Comparison of ENCODE assay signal across 1 cellular context in genomic region chr15:75367913-75368688, GRCh38.
TF ChIP-seq lines count a peak whose summit lies in the region.

Gene MAN2C1 (minus strand): TSS chr15:75368607. CDS start chr15:75368583, 24 bp downstream.

TF ChIP-seq in HEK293, 187 proteins besides CTCF, POLR2A, EP300 and RAD21 (continued from another document and continues in another):
- TF ChIP-seq ZNF518A (tag by site-specific recombination; conservative IDR thresholded peaks at IDR 0.05; ENCODE audit: low read depth) (peak; percentile 66), ZNF394 (tag by site-specific recombination; IDR thresholded peaks at IDR 0.05; ENCODE audit: borderline replicate concordance) (peak; percentile 89), ZNF266 (tag by site-specific recombination; IDR thresholded peaks at IDR 0.05; ENCODE audit: low read depth) (0 out of 2 replicates have a peak, but pooled peaks have one; percentile 20), ZNF2 (tag by site-specific recombination; IDR thresholded peaks at IDR 0.05) (peak; percentile 97), ZNF10 (tag by site-specific recombination; IDR thresholded peaks at IDR 0.05) (no peak; the same call in none of the 2 replicates), ZNF426 (tag by site-specific recombination; IDR thresholded peaks at IDR 0.05) (no peak), ZNF248 (tag by site-specific recombination; IDR thresholded peaks at IDR 0.05) (no peak), ZIC2 (tag by site-specific recombination; IDR thresholded peaks at IDR 0.05) (peak; percentile 53), ZNF274 (IDR thresholded peaks at IDR 0.05; ENCODE audit: low read length) (no peak), ZNF274 (tag by site-specific recombination; IDR thresholded peaks at IDR 0.05; ENCODE audit: borderline replicate concordance) (no peak), FEZF1 (tag by site-specific recombination; IDR thresholded peaks at IDR 0.05) (peak; percentile 55), ZNF23 (tag by site-specific recombination; IDR thresholded peaks at IDR 0.05; ENCODE audit: borderline replicate concordance) (no peak), ZNF132 (tag by site-specific recombination; IDR thresholded peaks at IDR 0.05; ENCODE audit: borderline replicate concordance) (no peak), SCRT2 (tag by site-specific recombination; IDR thresholded peaks at IDR 0.05) (peak; percentile 51), ZNF548 (tag by site-specific recombination; IDR thresholded peaks at IDR 0.05) (0 out of 2 replicates have a peak, but pooled peaks have one; percentile 42), ZBTB49 (tag by site-specific recombination; IDR thresholded peaks at IDR 0.05; ENCODE audit: low read depth) (no peak), IKZF3 (tag by site-specific recombination; IDR thresholded peaks at IDR 0.05) (peak; percentile 90), SP2 (tag by site-specific recombination; IDR thresholded peaks at IDR 0.05) (peak; percentile 99), ZNF629 (tag by site-specific recombination; IDR thresholded peaks at IDR 0.05) (peak; percentile 80), ZNF677 (tag by site-specific recombination; IDR thresholded peaks at IDR 0.05) (peak; percentile 79), ZSCAN30 (tag by site-specific recombination; IDR thresholded peaks at IDR 0.05) (peak; percentile 98), ZBTB26 (tag by site-specific recombination; optimal IDR thresholded peaks at IDR 0.05) (peak; percentile 73), SP7 (tag by site-specific recombination; IDR thresholded peaks at IDR 0.05) (peak; percentile 93), ELK4 (IDR thresholded peaks at IDR 0.05; ENCODE audit: borderline replicate concordance, low read depth, low read length) (no peak; the same call in 1 of the 2 replicates), ZBTB20 (tag by site-specific recombination; IDR thresholded peaks at IDR 0.05) (peak; percentile 93), ZFP37 (tag by site-specific recombination; IDR thresholded peaks at IDR 0.05) (peak; percentile 100), ZNF560 (tag by site-specific recombination; IDR thresholded peaks at IDR 0.05; ENCODE audit: borderline replicate concordance) (no peak), OSR2 (tag by site-specific recombination; IDR thresholded peaks at IDR 0.05) (peak; percentile 85), PRDM6 (tag by site-specific recombination; IDR thresholded peaks at IDR 0.05) (no peak), ZNF660 (tag by site-specific recombination; IDR thresholded peaks at IDR 0.05) (peak; percentile 99), ZNF610 (tag by site-specific recombination; IDR thresholded peaks at IDR 0.05; ENCODE audit: borderline replicate concordance) (peak; percentile 92), ZNF302 (tag by site-specific recombination; IDR thresholded peaks at IDR 0.05; ENCODE audit: low read depth) (0 out of 2 replicates have a peak, but pooled peaks have one; percentile 32), ZBTB48 (tag by site-specific recombination; IDR thresholded peaks at IDR 0.05) (peak; percentile 72), SP3 (tag by site-specific recombination; IDR thresholded peaks at IDR 0.05) (peak; percentile 96), INSM2 (tag by site-specific recombination; IDR thresholded peaks at IDR 0.05) (peak; percentile 89), ZNF830 (tag by site-specific recombination; IDR thresholded peaks at IDR 0.05; ENCODE audit: low read depth) (no peak), ZNF707 (tag by site-specific recombination; IDR thresholded peaks at IDR 0.05) (0 out of 2 replicates have a peak, but pooled peaks have one; percentile 52), ZNF501 (tag by site-specific recombination; IDR thresholded peaks at IDR 0.05) (peak; percentile 99), ZNF184 (tag by site-specific recombination; IDR thresholded peaks at IDR 0.05) (peak; percentile 88), ZNF837 (tag by site-specific recombination; IDR thresholded peaks at IDR 0.05) (peak; percentile 94; the same call in 1 of the 2 replicates), ZNF140 (tag by site-specific recombination; IDR thresholded peaks at IDR 0.05) (no peak), ZNF777 (tag by site-specific recombination; IDR thresholded peaks at IDR 0.05; ENCODE audit: borderline replicate concordance) (peak; percentile 66; the same call in 1 of the 2 replicates), ZNF169 (tag by site-specific recombination; IDR thresholded peaks at IDR 0.05) (no peak), ZNF155 (tag by site-specific recombination; IDR thresholded peaks at IDR 0.05) (no peak), SETDB1 (IDR thresholded peaks at IDR 0.05; ENCODE audit: insufficient read length, low read length) (no peak), ZNF521 (tag by site-specific recombination; IDR thresholded peaks at IDR 0.05) (no peak), ZNF654 (tag by site-specific recombination; IDR thresholded peaks at IDR 0.05; ENCODE audit: low read depth) (peak; percentile 69), MZF1 (tag by site-specific recombination; IDR thresholded peaks at IDR 0.05; ENCODE audit: borderline replicate concordance) (peak; percentile 68; the same call in 1 of the 2 replicates), ZFP41 (tag by site-specific recombination; IDR thresholded peaks at IDR 0.05; ENCODE audit: borderline replicate concordance) (peak; percentile 94; the same call in 1 of the 2 replicates), ZNF623 (tag by site-specific recombination; IDR thresholded peaks at IDR 0.05) (peak; percentile 40), ZNF596 (tag by site-specific recombination; IDR thresholded peaks at IDR 0.05) (peak; percentile 55; the same call in 1 of the 2 replicates), ZFHX2 (tag by site-specific recombination; conservative IDR thresholded peaks at IDR 0.05) (peak; percentile 95), ZNF121 (tag by site-specific recombination; IDR thresholded peaks at IDR 0.05) (no peak; the same call in 1 of the 2 replicates), ZNF692 (tag by site-specific recombination; IDR thresholded peaks at IDR 0.05) (peak; percentile 89), ZBTB6 (tag by site-specific recombination; IDR thresholded peaks at IDR 0.05) (peak; percentile 82), ZNF221 (tag by site-specific recombination; IDR thresholded peaks at IDR 0.05; ENCODE audit: borderline replicate concordance) (0 out of 2 replicates have a peak, but pooled peaks have one; percentile 85)
